ENCODE assay signal across 23 cellular contexts in genomic region chr2:56372071-56372656, GRCh38.
DNase-seq lines count a peak whose midpoint lies in the region; ATAC-seq, FAIRE-seq and TF ChIP-seq lines count a peak whose summit lies in the region.
"Had no signal": no experiment of that assay in that cellular context is flagged by ENCODE, and none has a peak within 500 bp of the region (broad histone marks: within the 10 kb centered on the region; RNA-seq: fewer than 3 reads in every experiment).

No MANE protein-coding gene starts in this region.

- TF ChIP-seq POLR2A in erythroblast (IDR thresholded peaks at IDR 0.05; ENCODE audit: low read length), result no peak

- no peak overlapping the region for H3K27ac ChIP-seq in epithelial cell of prostate
- H3K27ac ChIP-seq: BLaER1, GM23248 had no signal

- no peak for TF ChIP-seq CTCF in GM13976 (IDR thresholded peaks at IDR 0.05; ENCODE audit: borderline replicate concordance, control extremely low read depth, extremely low read depth, insufficient read depth, missing control alignments)

- in situ Hi-C loops in GM13976 (cut with MboI; ENCODE audit: low sequenced_read_pairs, unreplicated experiment), result no loop called here

- DNase-seq in Daoy (ENCODE audit: low read depth) (peak; percentile 14), HTR-8/SVneo (ENCODE audit: insufficient read length, low spot score) (no peak), epithelial cell of prostate (ENCODE audit: low read depth, low spot score) (peak; percentile 29), NCI-H524 (lab: John Stamatoyannopoulos, UW) (no peak), erythroblast (lab: John Stamatoyannopoulos, UW) (no peak), GM13976 (ENCODE audit: low spot score) (no peak), SHP77 (lab: John Stamatoyannopoulos, UW) (no peak)
- DNase-seq: CD8-positive, alpha-beta T cell; DMS79 treated with DMSO at 0.1 percent for 48 hours; GM23248; NCI-H1105 treated with DMSO at 0.1 percent for 48 hours; NCI-H1930; NCI-H2171; NCI-H446 treated with DMSO at 0.1 percent for 48 hours; NCI-H748 treated with DMSO at 0.1 percent for 48 hours; RPMI8226; T-cell had no signal

- peak; percentile 59 for ATAC-seq in SK-N-SH treated with all-trans-retinoic acid at 6 μM for 48 hours
- ATAC-seq: CD8-positive, alpha-beta T cell; HCT116; K562; T-cell had no signal

- FAIRE-seq in HTR-8/SVneo (lab: Jason Lieb, UNC), result peak; percentile 72
- FAIRE-seq: A204.1, D721Med, K562 had no signal

TF ChIP-seq in SK-N-SH treated with all-trans-retinoic acid at 6 μM for 48 hours, 23 proteins besides CTCF, POLR2A, EP300 and RAD21:
- TF ChIP-seq POU6F1 (CRISPR knock-in tag; IDR thresholded peaks at IDR 0.05; ENCODE audit: borderline replicate concordance, low read depth) (no peak), ZFP30 (CRISPR knock-in tag; IDR thresholded peaks at IDR 0.05) (no peak), SNAI2 (CRISPR knock-in tag; IDR thresholded peaks at IDR 0.05) (no peak), ZFP3 (CRISPR knock-in tag; IDR thresholded peaks at IDR 0.05) (no peak), BACH2 (CRISPR knock-in tag; IDR thresholded peaks at IDR 0.05; ENCODE audit: borderline replicate concordance) (no peak), ARNTL (CRISPR knock-in tag; IDR thresholded peaks at IDR 0.05; ENCODE audit: borderline replicate concordance, low read depth) (no peak), ZNF8 (CRISPR knock-in tag; IDR thresholded peaks at IDR 0.05) (no peak), GLIS3 (CRISPR knock-in tag; IDR thresholded peaks at IDR 0.05) (no peak), ZNF70 (CRISPR knock-in tag; IDR thresholded peaks at IDR 0.05) (no peak), TOX (CRISPR knock-in tag; IDR thresholded peaks at IDR 0.05; ENCODE audit: borderline replicate concordance) (no peak), CSDC2 (CRISPR knock-in tag; IDR thresholded peaks at IDR 0.05) (no peak), ZC3H10 (CRISPR knock-in tag; IDR thresholded peaks at IDR 0.05) (no peak), ESRRG (CRISPR knock-in tag; IDR thresholded peaks at IDR 0.05) (no peak)
- TF ChIP-seq, protein P1, sequence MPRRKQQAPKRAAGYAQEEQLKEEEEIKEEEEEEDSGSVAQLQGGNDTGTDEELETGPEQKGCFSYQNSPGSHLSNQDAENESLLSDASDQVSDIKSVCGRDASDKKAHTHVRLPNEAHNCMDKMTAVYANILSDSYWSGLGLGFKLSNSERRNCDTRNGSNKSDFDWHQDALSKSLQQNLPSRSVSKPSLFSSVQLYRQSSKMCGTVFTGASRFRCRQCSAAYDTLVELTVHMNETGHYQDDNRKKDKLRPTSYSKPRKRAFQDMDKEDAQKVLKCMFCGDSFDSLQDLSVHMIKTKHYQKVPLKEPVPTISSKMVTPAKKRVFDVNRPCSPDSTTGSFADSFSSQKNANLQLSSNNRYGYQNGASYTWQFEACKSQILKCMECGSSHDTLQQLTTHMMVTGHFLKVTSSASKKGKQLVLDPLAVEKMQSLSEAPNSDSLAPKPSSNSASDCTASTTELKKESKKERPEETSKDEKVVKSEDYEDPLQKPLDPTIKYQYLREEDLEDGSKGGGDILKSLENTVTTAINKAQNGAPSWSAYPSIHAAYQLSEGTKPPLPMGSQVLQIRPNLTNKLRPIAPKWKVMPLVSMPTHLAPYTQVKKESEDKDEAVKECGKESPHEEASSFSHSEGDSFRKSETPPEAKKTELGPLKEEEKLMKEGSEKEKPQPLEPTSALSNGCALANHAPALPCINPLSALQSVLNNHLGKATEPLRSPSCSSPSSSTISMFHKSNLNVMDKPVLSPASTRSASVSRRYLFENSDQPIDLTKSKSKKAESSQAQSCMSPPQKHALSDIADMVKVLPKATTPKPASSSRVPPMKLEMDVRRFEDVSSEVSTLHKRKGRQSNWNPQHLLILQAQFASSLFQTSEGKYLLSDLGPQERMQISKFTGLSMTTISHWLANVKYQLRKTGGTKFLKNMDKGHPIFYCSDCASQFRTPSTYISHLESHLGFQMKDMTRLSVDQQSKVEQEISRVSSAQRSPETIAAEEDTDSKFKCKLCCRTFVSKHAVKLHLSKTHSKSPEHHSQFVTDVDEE (CRISPR knock-in tag; IDR thresholded peaks at IDR 0.05), result no peak
- TF ChIP-seq, protein P2, sequence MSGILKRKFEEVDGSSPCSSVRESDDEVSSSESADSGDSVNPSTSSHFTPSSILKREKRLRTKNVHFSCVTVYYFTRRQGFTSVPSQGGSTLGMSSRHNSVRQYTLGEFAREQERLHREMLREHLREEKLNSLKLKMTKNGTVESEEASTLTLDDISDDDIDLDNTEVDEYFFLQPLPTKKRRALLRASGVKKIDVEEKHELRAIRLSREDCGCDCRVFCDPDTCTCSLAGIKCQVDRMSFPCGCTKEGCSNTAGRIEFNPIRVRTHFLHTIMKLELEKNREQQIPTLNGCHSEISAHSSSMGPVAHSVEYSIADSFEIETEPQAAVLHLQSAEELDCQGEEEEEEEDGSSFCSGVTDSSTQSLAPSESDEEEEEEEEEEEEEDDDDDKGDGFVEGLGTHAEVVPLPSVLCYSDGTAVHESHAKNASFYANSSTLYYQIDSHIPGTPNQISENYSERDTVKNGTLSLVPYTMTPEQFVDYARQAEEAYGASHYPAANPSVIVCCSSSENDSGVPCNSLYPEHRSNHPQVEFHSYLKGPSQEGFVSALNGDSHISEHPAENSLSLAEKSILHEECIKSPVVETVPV (CRISPR knock-in tag; IDR thresholded peaks at IDR 0.05), result no peak
- TF ChIP-seq, protein P3, sequence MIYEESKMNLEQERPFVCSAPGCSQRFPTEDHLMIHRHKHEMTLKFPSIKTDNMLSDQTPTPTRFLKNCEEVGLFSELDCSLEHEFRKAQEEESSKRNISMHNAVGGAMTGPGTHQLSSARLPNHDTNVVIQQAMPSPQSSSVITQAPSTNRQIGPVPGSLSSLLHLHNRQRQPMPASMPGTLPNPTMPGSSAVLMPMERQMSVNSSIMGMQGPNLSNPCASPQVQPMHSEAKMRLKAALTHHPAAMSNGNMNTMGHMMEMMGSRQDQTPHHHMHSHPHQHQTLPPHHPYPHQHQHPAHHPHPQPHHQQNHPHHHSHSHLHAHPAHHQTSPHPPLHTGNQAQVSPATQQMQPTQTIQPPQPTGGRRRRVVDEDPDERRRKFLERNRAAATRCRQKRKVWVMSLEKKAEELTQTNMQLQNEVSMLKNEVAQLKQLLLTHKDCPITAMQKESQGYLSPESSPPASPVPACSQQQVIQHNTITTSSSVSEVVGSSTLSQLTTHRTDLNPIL (CRISPR knock-in tag; IDR thresholded peaks at IDR 0.05; ENCODE audit: low read depth), result no peak

Comparison
In these comparisons a context has a peak if more than half of its experiments do, and no peak if none do; other contexts are left out.
1. DNase-seq: peak in Daoy (single experiment) and epithelial cell of prostate (single experiment); none in HTR-8/SVneo (single experiment), NCI-H524 (0 of 2), erythroblast (0 of 2), GM13976 (single experiment) and SHP77 (0 of 2).